In the genomic region with DNA sequence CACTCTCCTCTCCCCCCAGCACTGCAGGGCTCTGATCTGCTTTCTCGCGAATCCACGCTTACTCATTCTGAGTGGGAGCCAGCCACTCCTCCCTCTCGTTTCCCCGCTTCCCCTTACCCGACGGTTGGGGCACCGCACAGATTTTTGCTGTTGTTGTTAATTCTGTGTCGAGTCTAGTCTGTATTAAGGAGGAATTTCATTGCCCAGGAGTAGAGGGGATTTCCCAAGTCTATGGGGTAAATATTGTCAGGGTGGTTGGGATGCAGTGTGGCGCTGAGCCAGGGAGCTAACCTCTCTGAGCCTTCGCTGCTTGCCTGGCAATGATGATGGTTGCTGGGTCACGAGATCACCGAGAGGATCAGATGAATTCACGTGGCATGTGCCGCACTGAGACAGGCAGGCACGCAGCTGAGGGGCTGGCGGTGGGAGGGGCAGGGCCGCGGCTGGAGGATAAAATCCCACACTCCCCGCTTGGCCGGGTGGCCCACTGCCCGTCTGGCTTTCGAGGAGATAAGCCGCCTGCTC, we compare ENCODE assay signal across 8 cellular contexts. TPM values are rescaled to one million over a fixed set of nuclear protein-coding genes. Genes with fewer than 3 reads are reported as not detected.
DNase-seq lines count a peak whose midpoint lies in the region; ATAC-seq and TF ChIP-seq lines count a peak whose summit lies in the region.

No MANE protein-coding gene starts in this region.

- TF ChIP-seq CTCF in fibroblast of the aortic adventitia (IDR thresholded peaks at IDR 0.05; ENCODE audit: insufficient read depth, low read length) (no peak), retinal pigment epithelial cell (conservative IDR thresholded peaks at IDR 0.05; ENCODE audit: low read depth, low read length) (no peak)

- in situ Hi-C loops in SK-MEL-5 (cut with HindIII; ENCODE audit: low pct_unique_long_range_greater_than_20kb, low sequenced_read_pairs) = no loop called here

- DNase-seq in D341Med (ENCODE audit: low spot score) (peak; percentile 93), SK-MEL-5 (ENCODE audit: low read depth, low spot score) (peak; percentile 53), fibroblast of the aortic adventitia (ENCODE audit: low read depth) (peak; percentile 91), retinal pigment epithelial cell (ENCODE audit: low read depth) (peak; percentile 96), NK-92 (lab: John Stamatoyannopoulos, UW; ENCODE audit: unreplicated experiment) (no peak), SKM-1 (lab: John Stamatoyannopoulos, UW; ENCODE audit: unreplicated experiment) (no peak), NCI-H1694 (lab: John Stamatoyannopoulos, UW) (no peak)

- ATAC-seq in GM21576 (IDR thresholded peaks at IDR 0.05; ENCODE audit: unreplicated experiment) = no peak

- H3K4me3 ChIP-seq in fibroblast of the aortic adventitia (ENCODE audit: low read depth, low read length) (no peak overlapping the region), retinal pigment epithelial cell (ENCODE audit: low read length) (no peak overlapping the region)

RNA-seq across cellular contexts. Expression of gene NCOR2, which starts 18.5 kb away (rescaled TPM):
- total RNA-seq in SK-MEL-5 (2014; rRNA removed; shearing (Covaris generic)) = 23.3 and 33.9 TPM in 2 replicates
- polyA plus RNA-seq in SK-MEL-5 (2015; cell fraction: cytosol; rRNA removed) = 161 and 175 TPM in 2 replicates
- 131 and 142 TPM in 2 replicates for polyA plus RNA-seq in SK-MEL-5 (2015; cell fraction: nucleus; rRNA removed)
- total RNA-seq in fibroblast of the aortic adventitia (ENCODE audit: low replicate concordance) = 58.5 and 63.5 TPM in 2 replicates

Comparison
In these comparisons a context has a peak if more than half of its experiments do, and no peak if none do; other contexts are left out.
1. DNase-seq: peak in D341Med (single experiment), SK-MEL-5 (single experiment), fibroblast of the aortic adventitia (single experiment) and retinal pigment epithelial cell (single experiment); none in NK-92 (single experiment), SKM-1 (single experiment) and NCI-H1694 (single experiment).